21 cellular contexts compared by ENCODE assay signal in the genomic region with DNA sequence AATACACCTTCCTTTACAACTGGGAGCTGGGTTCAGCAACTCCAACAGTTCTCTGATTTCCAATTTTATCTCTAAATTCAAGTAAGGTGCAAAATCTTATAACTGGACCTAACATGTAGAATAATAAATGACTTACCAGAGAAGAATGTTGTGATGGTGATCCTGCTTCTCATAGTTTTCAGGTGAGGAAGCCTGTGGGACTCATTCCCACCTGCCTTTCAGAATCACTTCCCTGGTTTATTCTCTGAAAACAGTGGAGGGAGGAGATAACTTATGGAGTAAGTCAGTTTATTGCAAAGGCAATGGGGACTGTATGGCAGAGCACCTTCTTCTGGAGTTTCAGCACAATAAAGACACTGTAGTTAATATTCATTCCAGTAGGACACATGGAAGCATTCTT.
DNase-seq lines count a peak whose midpoint lies in the region; ATAC-seq, FAIRE-seq and TF ChIP-seq lines count a peak whose summit lies in the region.
"Had no signal": no experiment of that assay in that cellular context is flagged by ENCODE, and none has a peak within 500 bp of the region (broad histone marks: within the 10 kb centered on the region; RNA-seq: fewer than 3 reads in every experiment).

No MANE protein-coding gene starts in this region.

- H3K27ac ChIP-seq in foreskin keratinocyte, result no peak overlapping the region
- H3K27ac ChIP-seq: BLaER1 treated with 17β-estradiol and CSF1 and Interleukin-3, amounts not matched to agents 10 nM and 100 nM had no signal

- no peaks in the 10 kb centered on the region for H3K4me1 ChIP-seq in foreskin keratinocyte
- H3K4me1 ChIP-seq: BE2C; BLaER1 treated with 17β-estradiol and CSF1 and Interleukin-3, amounts not matched to agents 10 nM and 100 nM had no signal

- no peak for TF ChIP-seq POLR2A in GM12891 (IDR thresholded peaks at IDR 0.05; ENCODE audit: low read depth, low read length)

- DNase-seq in bronchial epithelial cell (ENCODE audit: low read depth) (peak; percentile 63), foreskin keratinocyte (peak; percentile 66 to 89), kidney tubule cell (ENCODE audit: low spot score) (peak; percentile 68), renal cortical epithelial cell (ENCODE audit: low read depth) (peak; percentile 45), GM19240 (ENCODE audit: insufficient read length, low spot score) (no peak), hepatic stellate cell (ENCODE audit: low spot score) (no peak), GM12891 (ENCODE audit: insufficient read length, low spot score) (no peak)
- DNase-seq: BE2C; CD4-positive, alpha-beta T cell; CD8-positive, alpha-beta memory T cell; DMS 273 treated with DMSO at 0.1 percent for 48 hours; DMS79; GF-D8; H9 had no signal

- no peaks in the 10 kb centered on the region for H3K36me3 ChIP-seq in bronchial epithelial cell (ENCODE audit: control insufficient read depth, insufficient read depth, low read length)
- H3K36me3 ChIP-seq: BE2C; BLaER1 treated with 17β-estradiol and CSF1 and Interleukin-3, amounts not matched to agents 10 nM and 100 nM had no signal

- FAIRE-seq in bronchial epithelial cell (lab: Jason Lieb, UNC), result no peak
- FAIRE-seq in GM12891 (lab: Jason Lieb, UNC), result no peak
- FAIRE-seq: D721Med, GM12892, GM19239 had no signal

- TF ChIP-seq CTCF in bronchial epithelial cell (IDR thresholded peaks at IDR 0.05; ENCODE audit: insufficient read depth, low read length, severe bottlenecking), result no peak
- no peak for TF ChIP-seq CTCF in foreskin keratinocyte (conservative IDR thresholded peaks at IDR 0.05)

- no peaks in the 10 kb centered on the region for H3K27me3 ChIP-seq in bronchial epithelial cell (ENCODE audit: control insufficient read depth, insufficient read depth, low read length)
- H3K27me3 ChIP-seq in foreskin keratinocyte, result no peaks in the 10 kb centered on the region
- H3K27me3 ChIP-seq: BE2C; BLaER1 treated with 17β-estradiol and CSF1 and Interleukin-3, amounts not matched to agents 10 nM and 100 nM had no signal

- no peak overlapping the region for H3K4me3 ChIP-seq in bronchial epithelial cell (ENCODE audit: low read depth, low read length)
- H3K4me3 ChIP-seq: BLaER1 treated with 17β-estradiol and CSF1 and Interleukin-3, amounts not matched to agents 10 nM and 100 nM; GM23338 had no signal

- ATAC-seq in foreskin keratinocyte (peak; percentile 92), GM18907 (IDR thresholded peaks at IDR 0.05; ENCODE audit: unreplicated experiment) (no peak)
- ATAC-seq: GM23338, HCT116 had no signal

TF ChIP-seq in GM12891, 5 proteins besides CTCF, POLR2A, EP300 and RAD21:
- TF ChIP-seq SPI1 (IDR thresholded peaks at IDR 0.05; ENCODE audit: low read depth, low read length) (no peak), TAF1 (IDR thresholded peaks at IDR 0.05; ENCODE audit: low read depth, low read length) (no peak), PAX5 (IDR thresholded peaks at IDR 0.05; ENCODE audit: insufficient read depth, low read length, severe bottlenecking) (no peak), POU2F2 (IDR thresholded peaks at IDR 0.05; ENCODE audit: low read depth, low read length) (no peak), POLR2AphosphoS5 (IDR thresholded peaks at IDR 0.05; ENCODE audit: low read depth, low read length) (no peak)

Comparison
In these comparisons a context has a peak if more than half of its experiments do, and no peak if none do; other contexts are left out.
1. DNase-seq: peak in bronchial epithelial cell (single experiment), foreskin keratinocyte (2 of 2), kidney tubule cell (single experiment) and renal cortical epithelial cell (single experiment); none in GM19240 (single experiment), hepatic stellate cell (single experiment) and GM12891 (single experiment).